ENCODE assay signal across 12 cellular contexts in the genomic region with DNA sequence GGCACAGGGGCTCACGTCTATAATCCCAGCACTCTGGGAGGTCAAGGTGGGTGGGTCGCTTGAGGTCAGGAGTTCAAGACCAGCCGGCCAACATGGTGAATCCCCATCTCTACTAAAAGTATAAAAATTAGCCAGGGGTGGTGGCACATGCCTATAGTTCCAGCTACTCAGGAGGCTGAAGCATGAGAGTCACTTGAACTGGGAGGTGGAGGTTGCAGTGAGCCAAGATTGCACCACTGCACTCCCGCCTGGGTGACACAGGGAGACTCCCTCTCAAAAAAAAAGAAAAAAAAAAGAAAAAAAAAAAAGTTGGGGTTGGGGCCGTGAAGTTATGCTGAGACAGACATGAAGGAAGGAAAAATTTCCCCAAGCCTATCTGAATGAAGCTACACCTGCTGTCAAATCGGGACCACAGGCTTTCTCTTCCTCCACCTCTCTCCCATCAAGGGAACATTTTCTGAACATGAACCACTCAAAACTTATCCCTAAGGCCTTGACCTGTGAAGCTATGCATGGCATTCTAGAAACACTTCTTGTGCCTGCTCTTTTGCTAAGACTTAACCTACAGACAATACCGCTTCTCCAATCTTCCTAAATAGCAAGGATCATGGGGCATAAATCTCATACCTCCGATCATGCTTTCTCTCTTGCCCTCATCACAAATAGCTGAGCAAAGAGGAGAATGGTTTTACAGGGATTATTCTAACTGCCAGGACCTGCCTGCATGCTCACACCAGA.
"Had no signal": no experiment of that assay in that cellular context is flagged by ENCODE, and none has a peak within 500 bp of the region (broad histone marks: within the 10 kb centered on the region; RNA-seq: fewer than 3 reads in every experiment).

No MANE protein-coding gene starts in this region.

- ATAC-seq: activated naive CD4-positive, alpha-beta T cell treated with anti-CD3 and anti-CD28 coated beads, Interleukin-2, amount 50 U/mL, for 72 hours; mucosa of descending colon had no signal

- H3K27me3 Mint-ChIP-seq: dendritic cell treated with granulocyte-macrophage colony-stimulating factor and Interleukin-4, amounts not matched to agents 40 ng/mL and 50 ng/mL, for 4 days had no signal

- DNase-seq: activated CD4-positive, alpha-beta T cell treated with anti-CD3 and anti-CD28 coated beads for 1 hour; activated CD8-positive, alpha-beta memory T cell treated with anti-CD3 and anti-CD28 coated beads for 24 hours; anterior cingulate cortex; cerebellar nuclear complex; hypothalamus; mucosa of descending colon; nephron progenitor cell; sigmoid colon; stimulated activated CD4-positive, alpha-beta T cell treated with anti-CD3 and anti-CD28 coated beads, Interleukin-12 subunit alpha, Interleukin-12 subunit beta, amount 100 ng/mL, for 4 hours; stomach had no signal

- H3K9me3 Mint-ChIP-seq: activated naive CD4-positive, alpha-beta T cell treated with anti-CD3 and anti-CD28 coated beads, Interleukin-2, amount 50 U/mL, for 72 hours; dendritic cell treated with granulocyte-macrophage colony-stimulating factor and Interleukin-4, amounts not matched to agents 40 ng/mL and 50 ng/mL, for 4 days had no signal

- H3K4me3 Mint-ChIP-seq: dendritic cell treated with granulocyte-macrophage colony-stimulating factor and Interleukin-4, amounts not matched to agents 40 ng/mL and 50 ng/mL, for 4 days; nephron progenitor cell had no signal

- H3K27ac Mint-ChIP-seq: dendritic cell treated with granulocyte-macrophage colony-stimulating factor and Interleukin-4, amounts not matched to agents 40 ng/mL and 50 ng/mL, for 4 days; nephron progenitor cell had no signal
